Comparison of ENCODE assay signal across 8 cellular contexts in the genomic region with DNA sequence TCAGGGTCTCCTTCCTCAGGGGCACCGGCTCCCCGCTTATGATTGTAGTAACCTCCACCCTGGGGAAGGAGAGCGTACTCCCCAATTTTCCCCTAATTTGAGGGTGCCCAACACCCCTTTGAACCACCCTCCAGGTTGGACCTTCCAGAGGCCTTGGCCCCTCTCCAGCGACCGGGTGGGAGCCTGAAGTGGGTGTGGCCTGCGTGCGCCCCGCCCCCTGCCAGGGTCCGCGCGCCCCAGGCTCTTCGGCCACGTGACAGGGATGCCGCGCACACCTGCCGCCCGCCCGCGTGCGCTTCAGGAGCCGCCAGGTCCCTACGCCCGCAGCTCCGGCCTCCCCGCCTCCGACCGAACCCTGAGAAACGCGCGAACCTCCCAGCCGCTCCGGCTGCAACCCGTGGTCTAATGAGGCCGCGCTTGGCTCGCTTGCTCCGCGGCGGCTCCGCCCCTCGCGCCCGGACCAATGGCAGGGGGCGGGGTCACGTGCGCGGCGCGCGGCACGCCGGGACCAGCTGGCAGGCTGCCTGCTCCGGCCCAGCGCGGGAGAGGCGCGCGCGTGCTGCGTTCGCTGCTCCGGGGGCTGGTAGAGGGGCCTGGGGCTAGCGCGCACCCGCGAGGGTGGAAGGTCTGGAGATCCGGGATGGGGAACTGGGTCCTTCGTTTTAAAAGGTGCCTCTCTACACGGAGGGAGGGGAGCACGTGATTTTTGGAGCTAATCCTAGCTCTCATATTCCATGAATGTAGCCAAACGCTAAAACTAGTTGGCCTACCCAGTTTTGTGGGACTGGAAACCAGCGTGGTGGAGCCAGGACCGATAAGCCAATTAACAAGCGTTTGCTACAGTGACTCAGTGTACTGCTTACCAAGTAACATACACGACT. TPM values are rescaled to one million over a fixed set of nuclear protein-coding genes. Genes with fewer than 3 reads are reported as not detected.
DNase-seq lines count a peak whose midpoint lies in the region; ATAC-seq and TF ChIP-seq lines count a peak whose summit lies in the region.

A gene (minus strand): TSS at position 404 of the 881 bp plus-strand sequence. CDS start 618 bp downstream, outside the sequence.

- peaks cover 17% of the 10 kb centered on the region for H3K4me1 ChIP-seq in A673 (ENCODE audit: insufficient read depth, low read length, poor library complexity, severe bottlenecking)

- H3K4me3 Mint-ChIP-seq in activated CD4-positive, alpha-beta T cell treated with anti-CD3 and anti-CD28 coated beads for 36 hours = peak within 1 kb of the TSS; percentile 49

- POLR2A ChIA-PET in A673 (lab: Charles Lee; ENCODE audit: low non-redundant PET) = interaction anchor here (1.2 kb wide), 1 partner anchor 25 kb away, joined by 3 read pairs; a partner anchor contains a TSS
- POLR2A ChIA-PET in activated CD4-positive, alpha-beta T cell treated with anti-CD3 and anti-CD28 coated beads for 36 hours (lab: Charles Lee) = interaction anchor here (1.5 kb wide), 1 partner anchor 25 kb away, joined by 6 read pairs; a partner anchor contains a TSS

- H3K27me3 Mint-ChIP-seq in activated CD4-positive, alpha-beta T cell treated with anti-CD3 and anti-CD28 coated beads for 36 hours = no peaks in the 10 kb centered on the region

- intact Hi-C loops in A673 (cut with micrococcal nuclease; ENCODE audit: unreplicated experiment) = no loop called here
- intact Hi-C loops in activated CD4-positive, alpha-beta T cell treated with anti-CD3 and anti-CD28 coated beads for 36 hours (cut with DNase I, micrococcal nuclease) = loop anchor here (1.0 to 10.0 kb wide), 3 partner anchors 22 to 1212 kb away; a partner anchor contains a TSS

- H3K27ac ChIP-seq in A673 (ENCODE audit: low read depth, low read length, poor library complexity, severe bottlenecking) = peak within 1 kb of the TSS; percentile 77
- H3K27ac ChIP-seq in layer of hippocampus (ENCODE audit: low read depth, low read length) = peak within 1 kb of the TSS; percentile 89

- CTCF ChIA-PET in A673 (lab: Charles Lee) = no interaction called here
- CTCF ChIA-PET in activated CD4-positive, alpha-beta T cell treated with anti-CD3 and anti-CD28 coated beads for 36 hours (lab: Charles Lee) = interaction anchor here (0.8 kb wide), 1 partner anchor 268 kb away, joined by 3 read pairs; a partner anchor contains a TSS

- no peak for TF ChIP-seq CTCF in A673 (conservative IDR thresholded peaks at IDR 0.05; ENCODE audit: low read depth, low read length)
- TF ChIP-seq CTCF in choroid plexus epithelial cell (conservative IDR thresholded peaks at IDR 0.05; ENCODE audit: low read depth, low read length) = no peak

- ATAC-seq in GM18867 (IDR thresholded peaks at IDR 0.05; ENCODE audit: unreplicated experiment) (peak; percentile 79), HG03432 (IDR thresholded peaks at IDR 0.05; ENCODE audit: unreplicated experiment) (peak; percentile 80)
- ATAC-seq in activated CD4-positive, alpha-beta T cell treated with anti-CD3 and anti-CD28 coated beads for 36 hours = peak; percentile 95

- H3K36me3 ChIP-seq in A673 (ENCODE audit: insufficient read depth, low read length, poor library complexity, severe bottlenecking) = peaks cover 21% of the 10 kb centered on the region

- H3K4me3 ChIP-seq in A673 (ENCODE audit: low read depth, low read length, poor library complexity, severe bottlenecking) = peak within 1 kb of the TSS; percentile 52
- H3K4me3 ChIP-seq in choroid plexus epithelial cell (ENCODE audit: low read depth, low read length) = peak within 1 kb of the TSS; percentile 66

- DNase-seq in A673 (ENCODE audit: low spot score) (peak; percentile 91), NCI-H510A (lab: John Stamatoyannopoulos, UW) (peak; percentile 80), choroid plexus epithelial cell (ENCODE audit: low read depth) (peak; percentile 85)
- DNase-seq in activated CD4-positive, alpha-beta T cell treated with anti-CD3 and anti-CD28 coated beads for 36 hours = peak; percentile 94
- DNase-seq in stimulated activated CD4-positive, alpha-beta T cell treated with anti-CD3 and anti-CD28 coated beads, Interleukin-1b, Interleukin-23, amount 100 ng/mL, for 4 hours (ENCODE audit: low read depth in 2 of 2) = peak; percentile 78 to 88

- peaks cover 13% of the 10 kb centered on the region for H3K4me1 Mint-ChIP-seq in activated CD4-positive, alpha-beta T cell treated with anti-CD3 and anti-CD28 coated beads for 36 hours

- H3K9me3 Mint-ChIP-seq in activated CD4-positive, alpha-beta T cell treated with anti-CD3 and anti-CD28 coated beads for 36 hours (ENCODE audit: low read depth) = no peaks in the 10 kb centered on the region

- BruUV-seq in A673 (replicated peaks; lab: Mats Ljungman, UMichigan) = no TSS peak

- peaks cover 28% of the 10 kb centered on the region for H3K36me3 Mint-ChIP-seq in activated CD4-positive, alpha-beta T cell treated with anti-CD3 and anti-CD28 coated beads for 36 hours (ENCODE audit: low read depth)

- H3K9me3 ChIP-seq in A673 (ENCODE audit: low read depth, low read length, poor library complexity, severe bottlenecking) = no peaks in the 10 kb centered on the region

- H3K27me3 ChIP-seq in A673 (replicated peaks; ENCODE audit: insufficient read depth, low read depth, low read length, poor library complexity) (no peaks in the 10 kb centered on the region), layer of hippocampus (ENCODE audit: control insufficient read depth, insufficient read depth, low read length) (no peaks in the 10 kb centered on the region)

- peak within 1 kb of the TSS; percentile 58 for H3K27ac Mint-ChIP-seq in activated CD4-positive, alpha-beta T cell treated with anti-CD3 and anti-CD28 coated beads for 36 hours

RNA-seq across cellular contexts. Expression of the gene that starts here (rescaled TPM):
- 53.8 and 60.4 TPM in 2 replicates for total RNA-seq in A673 (2021)
- total RNA-seq in activated CD4-positive, alpha-beta T cell treated with anti-CD3 and anti-CD28 coated beads for 36 hours = 10 to 100 TPM; 15.7 to 16.6 TPM

Comparison
In these comparisons a context has a peak if more than half of its experiments do, and no peak if none do; other contexts are left out.
1. Peak in every context shown above with its lines: DNase-seq, ATAC-seq, H3K4me3 ChIP-seq and H3K27ac ChIP-seq.